ENCODE assay signal across 29 cellular contexts in the genomic region with DNA sequence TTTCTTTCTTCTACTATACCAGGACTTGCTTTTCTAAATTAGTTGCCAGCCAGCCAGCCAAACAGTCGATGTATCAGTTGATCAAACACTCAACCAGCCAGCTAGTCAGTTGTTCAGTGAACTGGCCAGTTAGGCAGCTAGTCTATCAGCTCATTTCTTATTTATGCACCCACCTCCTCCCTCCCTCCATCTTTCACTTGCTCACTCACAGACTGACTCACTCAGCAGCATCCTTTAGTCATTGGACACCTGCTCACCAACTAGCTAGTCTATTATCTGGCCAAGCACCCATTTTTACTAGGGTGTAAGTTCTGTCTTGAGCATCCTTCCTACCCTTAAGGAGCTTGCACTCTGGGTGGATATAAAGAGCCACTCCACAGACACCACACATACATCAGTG. TPM values are rescaled to one million over a fixed set of nuclear protein-coding genes. Genes with fewer than 3 reads are reported as not detected.
"Had no signal": no experiment of that assay in that cellular context is flagged by ENCODE, and none has a peak within 500 bp of the region (broad histone marks: within the 10 kb centered on the region; RNA-seq: fewer than 3 reads in every experiment).

No MANE protein-coding gene starts in this region.

- H3K27ac ChIP-seq: brain microvascular endothelial cell, Peyer's patch had no signal

- H3K9me3 ChIP-seq: MG63, Peyer's patch had no signal

- ATAC-seq: activated CD8-positive, alpha-beta T cell treated with anti-CD3 and anti-CD28 coated beads, Interleukin-2, amount 10 ng/mL, durations not matched to agents 7 days and 5 days; activated T-cell treated with anti-CD3 and anti-CD28 coated beads, Interleukin-2, amount 50 U/mL, for 4 hours; T-helper 17 cell; WTC11 had no signal

- H3K4me3 ChIP-seq: MG63, Peyer's patch had no signal

- DNase-seq: activated CD4-positive, alpha-beta T cell treated with anti-CD3 and anti-CD28 coated beads for 48 hours; activated CD4-positive, alpha-beta T cell treated with anti-CD3 and anti-CD28 coated beads, Interleukin-2, amount 50 U/mL, for 4 hours; activated CD4-positive, CD25-positive, alpha-beta regulatory T cell treated with anti-CD3 and anti-CD28 coated beads, Interleukin-2, amount 50 U/mL, for 72 hours; activated CD8-positive, alpha-beta T cell treated with anti-CD3 and anti-CD28 coated beads, Interleukin-2, amount 10 ng/mL, durations not matched to agents 7 days and 5 days; activated gamma-delta T cell treated with Interleukin-2 at 50 U/mL for 16 hours; activated naive CD4-positive, alpha-beta T cell treated with anti-CD3 and anti-CD28 coated beads, Interleukin-2, amount 10 ng/mL, durations not matched to agents 7 days and 5 days; activated naive CD8-positive, alpha-beta T cell treated with anti-CD3 and anti-CD28 coated beads for 36 hours; activated T-cell treated with anti-CD3 and anti-CD28 coated beads, Interleukin-2, amount 50 U/mL, for 4 hours; brain microvascular endothelial cell; IMR-90; KBM-7; MG63; MV-4-11; NCI-H1092 treated with DMSO at 0.1 percent for 48 hours; NCI-H1417 treated with DMSO at 0.1 percent for 48 hours; NCI-H1694 treated with DMSO at 0.1 percent for 48 hours; NCI-H2029 treated with DMSO at 0.1 percent for 48 hours; NCI-H345; NCI-H510A; NCI-H526 treated with DMSO at 0.1 percent for 48 hours; NCI-H82; OCI-M1; Peyer's patch; SIG-M5; T-helper 17 cell; T-helper 9 cell had no signal

- H3K27me3 ChIP-seq: brain microvascular endothelial cell, MG63, Peyer's patch had no signal

- H3K36me3 ChIP-seq: brain microvascular endothelial cell, MG63, Peyer's patch had no signal

- H3K4me1 ChIP-seq: Peyer's patch had no signal

RNA-seq across cellular contexts. Expression of gene SPRR4, which starts 5.9 kb away (rescaled TPM):
- total RNA-seq: activated CD8-positive, alpha-beta T cell treated with anti-CD3 and anti-CD28 coated beads, Interleukin-2, amount 10 ng/mL, durations not matched to agents 7 days and 5 days; activated naive CD8-positive, alpha-beta T cell treated with anti-CD3 and anti-CD28 coated beads for 36 hours; activated T-cell treated with anti-CD3 and anti-CD28 coated beads, Interleukin-2, amount 50 U/mL, for 4 hours; cardiac septum; IMR-90; Peyer's patch; T-helper 17 cell; WTC11 had no signal
- polyA plus RNA-seq: adipose tissue, IMR-90 had no signal

RNA-seq across cellular contexts. Expression of gene SPRR5, which starts 17.5 kb away (rescaled TPM):
- total RNA-seq: activated CD8-positive, alpha-beta T cell treated with anti-CD3 and anti-CD28 coated beads, Interleukin-2, amount 10 ng/mL, durations not matched to agents 7 days and 5 days; activated naive CD8-positive, alpha-beta T cell treated with anti-CD3 and anti-CD28 coated beads for 36 hours; activated T-cell treated with anti-CD3 and anti-CD28 coated beads, Interleukin-2, amount 50 U/mL, for 4 hours; cardiac septum; IMR-90; Peyer's patch; T-helper 17 cell; WTC11 had no signal
- polyA plus RNA-seq: adipose tissue, IMR-90 had no signal

RNA-seq across cellular contexts. Expression of gene SPRR1A, which starts 19.3 kb away (rescaled TPM):
- total RNA-seq: activated CD8-positive, alpha-beta T cell treated with anti-CD3 and anti-CD28 coated beads, Interleukin-2, amount 10 ng/mL, durations not matched to agents 7 days and 5 days; activated naive CD8-positive, alpha-beta T cell treated with anti-CD3 and anti-CD28 coated beads for 36 hours; activated T-cell treated with anti-CD3 and anti-CD28 coated beads, Interleukin-2, amount 50 U/mL, for 4 hours; cardiac septum; IMR-90; Peyer's patch; T-helper 17 cell; WTC11 had no signal
- polyA plus RNA-seq: IMR-90 had no signal

RNA-seq across cellular contexts. Expression of gene SPRR3, which starts 37.0 kb away (rescaled TPM):
- total RNA-seq: activated CD8-positive, alpha-beta T cell treated with anti-CD3 and anti-CD28 coated beads, Interleukin-2, amount 10 ng/mL, durations not matched to agents 7 days and 5 days; activated naive CD8-positive, alpha-beta T cell treated with anti-CD3 and anti-CD28 coated beads for 36 hours; activated T-cell treated with anti-CD3 and anti-CD28 coated beads, Interleukin-2, amount 50 U/mL, for 4 hours; cardiac septum; IMR-90; T-helper 17 cell; WTC11 had no signal
- polyA plus RNA-seq: IMR-90 had no signal

RNA-seq across cellular contexts. Expression of gene IVL, which starts 56.2 kb away (rescaled TPM):
- total RNA-seq: activated CD8-positive, alpha-beta T cell treated with anti-CD3 and anti-CD28 coated beads, Interleukin-2, amount 10 ng/mL, durations not matched to agents 7 days and 5 days; activated naive CD8-positive, alpha-beta T cell treated with anti-CD3 and anti-CD28 coated beads for 36 hours; activated T-cell treated with anti-CD3 and anti-CD28 coated beads, Interleukin-2, amount 50 U/mL, for 4 hours; cardiac septum; IMR-90; Peyer's patch; T-helper 17 cell; WTC11 had no signal
- polyA plus RNA-seq: IMR-90 had no signal
